7 cellular contexts compared by ENCODE assay signal in genomic region chr14:104138098-104138890, GRCh38. TPM values are rescaled to one million over a fixed set of nuclear protein-coding genes. Genes with fewer than 3 reads are reported as not detected.
DNase-seq lines count a peak whose midpoint lies in the region; ATAC-seq and TF ChIP-seq lines count a peak whose summit lies in the region.

KIF26A (plus strand) TSS chr14:104138587; CDS start chr14:104138723, 136 bp downstream.

- H3K27me3 ChIP-seq in NT2/D1 (ENCODE audit: insufficient read depth, insufficient read length), result peaks cover 25% of the 10 kb centered on the region

- H3K4me1 ChIP-seq in NT2/D1 (ENCODE audit: insufficient read depth, insufficient read length) (peaks cover 19% of the 10 kb centered on the region), mucosa of descending colon (ENCODE audit: low read depth) (peaks cover 47% of the 10 kb centered on the region), urinary bladder (ENCODE audit: insufficient read depth) (peaks cover 1% of the 10 kb centered on the region)

- DNase-seq in HEK293T (ENCODE audit: extremely low spot score) (peak; percentile 85), NT2/D1 (ENCODE audit: low read depth, low spot score) (peak; percentile 39), dermis blood vessel endothelial cell (no peak), mucosa of descending colon (peak; percentile 51 to 67 (median 57)), COLO668 (lab: John Stamatoyannopoulos, UW; ENCODE audit: unreplicated experiment) (no peak)

- under 1% methylated on average over 103 of the region's 103 CpGs for WGBS in urinary bladder

- CTCF ChIA-PET in HEK293T (lab: Yijun Ruan, JAX), result interaction anchor here (0.8 to 1.8 kb wide), 4 partner anchors 424 to 502 kb away, joined by 3 to 6 read pairs (median 4); no protein-coding TSS in a partner anchor

- H3K4me3 ChIP-seq in NT2/D1 (ENCODE audit: insufficient read length, low read depth) (peak within 1 kb of the TSS; percentile 73), mucosa of descending colon (no peak within 1 kb of the TSS), urinary bladder (ENCODE audit: low read depth, low read length) (peak within 1 kb of the TSS; percentile 57)

- no peak within 1 kb of the TSS for H3K27ac ChIP-seq in urinary bladder (ENCODE audit: low read depth)

- H3K9ac ChIP-seq in NT2/D1 (ENCODE audit: insufficient read length, low read depth), result peak within 1 kb of the TSS; percentile 89

- intact Hi-C loops in mucosa of descending colon (cut with DNase I, micrococcal nuclease), result loop anchor here (5.0 to 10.0 kb wide), 3 partner anchors 424 to 507 kb away; no protein-coding TSS in a partner anchor

- H3K9me3 ChIP-seq in NT2/D1 (ENCODE audit: insufficient read depth, low read length) (no peaks in the 10 kb centered on the region), mucosa of descending colon (no peaks in the 10 kb centered on the region)

- peak; percentile 63 for ATAC-seq in mucosa of descending colon
- no peak for ATAC-seq in GM18519 (IDR thresholded peaks at IDR 0.05; ENCODE audit: low FRiP score, unreplicated experiment)

- POLR2A ChIA-PET in HEK293T (lab: Yijun Ruan, JAX), result no interaction called here

- TF ChIP-seq CTCF in mucosa of descending colon (IDR thresholded peaks at IDR 0.05), result no peak

- H3K36me3 ChIP-seq in NT2/D1 (ENCODE audit: insufficient read depth, insufficient read length, low read length) (peaks cover 6% of the 10 kb centered on the region), mucosa of descending colon (ENCODE audit: low read depth) (no peaks in the 10 kb centered on the region), urinary bladder (ENCODE audit: insufficient read depth) (no peaks in the 10 kb centered on the region)

TF ChIP-seq in HEK293T, 16 proteins besides CTCF, POLR2A, EP300 and RAD21:
- TF ChIP-seq L3MBTL2 (conservative IDR thresholded peaks at IDR 0.05) (peak; percentile 17), ARNT (IDR thresholded peaks at IDR 0.05) (no peak), CTBP1 (IDR thresholded peaks at IDR 0.05; ENCODE audit: borderline replicate concordance) (peak; percentile 32; the same call in 1 of the 2 replicates), SUZ12 (IDR thresholded peaks at IDR 0.05) (no peak)

RNA-seq across cellular contexts. Expression of gene KIF26A, which starts in this region (rescaled TPM):
- total RNA-seq in dermis blood vessel endothelial cell (23.8 and 31.8 TPM in 2 replicates), mucosa of descending colon (1 to 10 TPM; 3.8 to 7.7 (median 6.5) TPM), urinary bladder (8.5 TPM)
- 5.7 TPM for polyA plus RNA-seq in urinary bladder

Comparison
In these comparisons a context has a peak if more than half of its experiments do, and no peak if none do; other contexts are left out.
1. DNase-seq: peak in HEK293T (single experiment), NT2/D1 (single experiment) and mucosa of descending colon (3 of 3); none in dermis blood vessel endothelial cell (single experiment) and COLO668 (single experiment).